Comparison of ENCODE assay signal across 1 cellular context in genomic region chr1:84382127-84382526, GRCh38.
TF ChIP-seq lines count a peak whose summit lies in the region.

No MANE protein-coding gene starts in this region.

TF ChIP-seq in K562, 482 proteins besides CTCF, POLR2A, EP300 and RAD21 (continued from another document and continues in another):
- TF ChIP-seq KLF6 (CRISPR knock-in tag; IDR thresholded peaks at IDR 0.05; ENCODE audit: borderline replicate concordance) = peak; percentile 92; the same call in 1 of the 2 replicates
- TF ChIP-seq ZC3H8 (IDR thresholded peaks at IDR 0.05) = no peak
- TF ChIP-seq JUND (IDR thresholded peaks at IDR 0.05; ENCODE audit: borderline replicate concordance, low read depth, low read length) = no peak
- TF ChIP-seq JUND (tag; IDR thresholded peaks at IDR 0.05; ENCODE audit: borderline replicate concordance, low read depth, low read length) = no peak
- no peak for TF ChIP-seq ID3 (CRISPR knock-in tag; IDR thresholded peaks at IDR 0.05)
- TF ChIP-seq ID3 (tag; IDR thresholded peaks at IDR 0.05) = 0 out of 2 replicates have a peak, but pooled peaks have one; percentile 47
- TF ChIP-seq MAFF (IDR thresholded peaks at IDR 0.05; ENCODE audit: low read length) = no peak
- TF ChIP-seq RERE (CRISPR knock-in tag; IDR thresholded peaks at IDR 0.05; ENCODE audit: borderline replicate concordance) = no peak
- TF ChIP-seq SMARCA4 (IDR thresholded peaks at IDR 0.05) = no peak
- TF ChIP-seq TOE1 (IDR thresholded peaks at IDR 0.05; ENCODE audit: borderline replicate concordance) = no peak
- no peak for TF ChIP-seq TOE1 (CRISPR knock-in tag; IDR thresholded peaks at IDR 0.05; ENCODE audit: borderline replicate concordance, low read depth)
- no peak for TF ChIP-seq BCLAF1 (IDR thresholded peaks at IDR 0.05; ENCODE audit: borderline replicate concordance in 1 of 2, control insufficient read depth in 1 of 2, low read depth in 2 of 2, low read length in 1 of 2)
- TF ChIP-seq THAP12 (CRISPR knock-in tag; IDR thresholded peaks at IDR 0.05) = no peak
- 0 out of 2 replicates have a peak, but pooled peaks have one; percentile 21 for TF ChIP-seq ATF4 (CRISPR knock-in tag; IDR thresholded peaks at IDR 0.05)
- TF ChIP-seq ZNF311 (CRISPR knock-in tag; IDR thresholded peaks at IDR 0.05) = peak; percentile 76; the same call in 1 of the 2 replicates
- TF ChIP-seq ZNF23 (CRISPR knock-in tag; IDR thresholded peaks at IDR 0.05) = no peak
- no peak for TF ChIP-seq ATF2 (CRISPR knock-in tag; IDR thresholded peaks at IDR 0.05)
- TF ChIP-seq TSC22D4 (tag; IDR thresholded peaks at IDR 0.05) = no peak
- no peak for TF ChIP-seq MXI1 (IDR thresholded peaks at IDR 0.05; ENCODE audit: low read depth, low read length)
- TF ChIP-seq CHCHD3 (CRISPR knock-in tag; IDR thresholded peaks at IDR 0.05) = no peak
- TF ChIP-seq PHB2 (IDR thresholded peaks at IDR 0.05; ENCODE audit: low read depth) = no peak
- TF ChIP-seq CHD2 (IDR thresholded peaks at IDR 0.05; ENCODE audit: low read depth, low read length) = no peak
- TF ChIP-seq ZNF668 (CRISPR knock-in tag; IDR thresholded peaks at IDR 0.05) = no peak
- no peak for TF ChIP-seq SP2 (IDR thresholded peaks at IDR 0.05; ENCODE audit: extremely low read depth, low read depth, low read length, poor library complexity, severe bottlenecking)
- TF ChIP-seq U2AF2 (optimal IDR thresholded peaks at IDR 0.05; ENCODE audit: low read depth, low read length) = no peak
- TF ChIP-seq CEBPB (tag; IDR thresholded peaks at IDR 0.05) = no peak
- TF ChIP-seq MCM5 (IDR thresholded peaks at IDR 0.05; ENCODE audit: low read depth) = no peak
- no peak for TF ChIP-seq MLX (CRISPR knock-in tag; conservative IDR thresholded peaks at IDR 0.05)
- TF ChIP-seq ZNF124 (CRISPR knock-in tag; IDR thresholded peaks at IDR 0.05) = no peak
- no peak for TF ChIP-seq ZNF280B (CRISPR knock-in tag; IDR thresholded peaks at IDR 0.05)
- peak; percentile 45; the same call in 1 of the 2 replicates for TF ChIP-seq MEF2D (tag; conservative IDR thresholded peaks at IDR 0.05; ENCODE audit: low read depth)
- TF ChIP-seq CREB1 (IDR thresholded peaks at IDR 0.05) = no peak
- TF ChIP-seq CREB1 (CRISPR knock-in tag; IDR thresholded peaks at IDR 0.05) = no peak
- no peak for TF ChIP-seq ZBTB2 (IDR thresholded peaks at IDR 0.05)
- TF ChIP-seq NR4A1 (CRISPR knock-in tag; IDR thresholded peaks at IDR 0.05) = no peak
- peak; percentile 88 for TF ChIP-seq NR4A1 (tag; IDR thresholded peaks at IDR 0.05)
- TF ChIP-seq ZNF436 (CRISPR knock-in tag; IDR thresholded peaks at IDR 0.05) = no peak
- no peak for TF ChIP-seq LEF1 (IDR thresholded peaks at IDR 0.05)
- TF ChIP-seq FOSL1 (tag; conservative IDR thresholded peaks at IDR 0.05) = no peak
- TF ChIP-seq ZNF507 (tag; conservative IDR thresholded peaks at IDR 0.05) = no peak; the same call in 1 of the 2 replicates
- TF ChIP-seq ZBTB34 (CRISPR knock-in tag; IDR thresholded peaks at IDR 0.05) = no peak
- no peak for TF ChIP-seq ZNF695 (CRISPR knock-in tag; IDR thresholded peaks at IDR 0.05)
- no peak for TF ChIP-seq DLX4 (CRISPR knock-in tag; IDR thresholded peaks at IDR 0.05)
- TF ChIP-seq ZNF57 (CRISPR knock-in tag; IDR thresholded peaks at IDR 0.05) = no peak
- no peak for TF ChIP-seq DNMT1 (IDR thresholded peaks at IDR 0.05)
